In genomic region chr1:111008031-111008430, GRCh38 we compare ENCODE assay signal across 29 cellular contexts.
"Had no signal": no experiment of that assay in that cellular context is flagged by ENCODE, and none has a peak within 500 bp of the region (broad histone marks: within the 10 kb centered on the region; RNA-seq: fewer than 3 reads in every experiment).

No MANE protein-coding gene starts in this region.

- H3K4me3 ChIP-seq: colonic mucosa, coronary artery, dorsolateral prefrontal cortex, esophagus muscularis mucosa, esophagus squamous epithelium, gastrocnemius medialis, gastroesophageal sphincter, heart left ventricle, heart right ventricle had no signal

- ATAC-seq: effector memory CD8-positive, alpha-beta T cell; esophagus mucosa; foreskin keratinocyte; gastrocnemius medialis; gastroesophageal sphincter; heart left ventricle; heart right ventricle had no signal

- H3K4me1 Mint-ChIP-seq: endodermal cell had no signal

- H3K9me3 ChIP-seq: colonic mucosa had no signal

- FAIRE-seq: colon, endometrium, endothelial cell of umbilical vein, frontal cortex had no signal

- H3K27ac Mint-ChIP-seq: dendritic cell treated with granulocyte-macrophage colony-stimulating factor and Interleukin-4, amounts not matched to agents 40 ng/mL and 50 ng/mL, for 4 days; effector memory CD8-positive, alpha-beta T cell; endodermal cell had no signal

- H3K36me3 ChIP-seq: colonic mucosa, esophagus muscularis mucosa, esophagus squamous epithelium, gastrocnemius medialis, gastroesophageal sphincter, heart left ventricle, heart right ventricle had no signal

- DNase-seq: colonic mucosa; cortex of kidney; dermis blood vessel endothelial cell; dorsolateral prefrontal cortex; effector CD4-positive, alpha-beta T cell; effector CD8-positive, alpha-beta T cell; effector memory CD4-positive, alpha-beta T cell; effector memory CD8-positive, alpha-beta T cell; endodermal cell; erythroblast; esophagus squamous epithelium; foreskin fibroblast; foreskin keratinocyte; foreskin melanocyte; gastrocnemius medialis; glutamatergic neuron; head of caudate nucleus; heart left ventricle; heart right ventricle had no signal

- H3K4me1 ChIP-seq: colonic mucosa, esophagus muscularis mucosa, esophagus squamous epithelium, foreskin keratinocyte, gastrocnemius medialis, gastroesophageal sphincter, heart left ventricle, heart right ventricle had no signal

- H3K27ac ChIP-seq: colonic mucosa, coronary artery, dorsolateral prefrontal cortex, epithelial cell of prostate, esophagus muscularis mucosa, esophagus squamous epithelium, foreskin keratinocyte, gastrocnemius medialis, gastroesophageal sphincter, heart left ventricle, heart right ventricle had no signal

- H3K4me3 Mint-ChIP-seq: dendritic cell treated with granulocyte-macrophage colony-stimulating factor and Interleukin-4, amounts not matched to agents 40 ng/mL and 50 ng/mL, for 4 days; effector memory CD8-positive, alpha-beta T cell; endodermal cell had no signal

- H3K27me3 ChIP-seq: colonic mucosa, foreskin keratinocyte, gastroesophageal sphincter had no signal
